Comparison of ENCODE assay signal across 12 cellular contexts in genomic region chr20:16709017-16709416, GRCh38. TPM values are rescaled to one million over a fixed set of nuclear protein-coding genes. Genes with fewer than 3 reads are reported as not detected.
DNase-seq lines count a peak whose midpoint lies in the region; ATAC-seq, FAIRE-seq and TF ChIP-seq lines count a peak whose summit lies in the region.
"Had no signal": no experiment of that assay in that cellular context is flagged by ENCODE, and none has a peak within 500 bp of the region (broad histone marks: within the 10 kb centered on the region; RNA-seq: fewer than 3 reads in every experiment).

No MANE protein-coding gene starts in this region.

- H3K4me2 ChIP-seq in A549, result no peak overlapping the region

- FAIRE-seq in A549 (lab: Jason Lieb, UNC) (no peak), RCC 7860 (lab: Jason Lieb, UNC) (no peak)

- H3K4me3 ChIP-seq in A549 (no peak overlapping the region), NB4 (ENCODE audit: low read depth, low read length) (no peak overlapping the region)
- H3K4me3 ChIP-seq: lung had no signal

- TF ChIP-seq CTCF in A549 (IDR thresholded peaks at IDR 0.05) (no peak), NB4 (IDR thresholded peaks at IDR 0.05; ENCODE audit: low read depth, low read length) (no peak), HFFc6 (IDR thresholded peaks at IDR 0.05) (no peak)

- DNase-seq in A549 (ENCODE audit: low read depth in 1 of 2, low spot score in 1 of 2), result no peak
- peak; percentile 41 for DNase-seq in NB4 (ENCODE audit: low read depth)
- DNase-seq in ecto neural progenitor cell (ENCODE audit: low spot score), result no peak
- DNase-seq in HFFc6, result no peak
- DNase-seq in RCC 7860 (ENCODE audit: low spot score), result no peak
- DNase-seq: NCI-H774; stimulated activated CD4-positive, alpha-beta T cell treated with anti-CD3 and anti-CD28 coated beads, Interleukin-2, amount 100 ng/mL, for 48 hours had no signal

- peaks cover 5% of the 10 kb centered on the region; the same call in 1 of the 3 replicates for H3K9me3 ChIP-seq in A549

- no peaks in the 10 kb centered on the region for H3K27me3 Mint-ChIP-seq in HFFc6 (ENCODE audit: insufficient read depth)

- ATAC-seq in A549, result no peak
- peak; percentile 90 for ATAC-seq in GM18867 (IDR thresholded peaks at IDR 0.05; ENCODE audit: unreplicated experiment)
- peak; percentile 72 for ATAC-seq in HG02763 (IDR thresholded peaks at IDR 0.05; ENCODE audit: unreplicated experiment)
- no peak for ATAC-seq in HG02610 (IDR thresholded peaks at IDR 0.05; ENCODE audit: unreplicated experiment)

- CTCF ChIA-PET in A549 (lab: Yijun Ruan, JAX), result interaction anchor here (1.4 kb wide), 1 partner anchor 53 kb away, joined by 4 read pairs; no protein-coding TSS in a partner anchor

- TF ChIP-seq RAD21 in A549 (conservative IDR thresholded peaks at IDR 0.05 in 1 of 2, IDR thresholded peaks at IDR 0.05 in 1 of 2), result no peak

- H3K27ac ChIP-seq in A549, result no peak overlapping the region
- H3K27ac ChIP-seq: C4-2B had no signal

- H3K9me3 Mint-ChIP-seq in HFFc6, result peaks cover 11% of the 10 kb centered on the region; the same call in 1 of the 2 replicates

- H3K36me3 Mint-ChIP-seq in HFFc6 (ENCODE audit: low read depth), result no peaks in the 10 kb centered on the region; the same call in 1 of the 2 replicates

- H3K4me3 Mint-ChIP-seq in HFFc6, result no peak overlapping the region

- H3K27ac Mint-ChIP-seq in HFFc6, result no peak overlapping the region

- POLR2A ChIA-PET in A549 (lab: Yijun Ruan, JAX), result no interaction called here

- TF ChIP-seq POLR2A in A549 (IDR thresholded peaks at IDR 0.05; ENCODE audit: low read length) (no peak), NB4 (IDR thresholded peaks at IDR 0.05; ENCODE audit: extremely low read depth, insufficient read length) (no peak)

- H3K4me1 ChIP-seq in A549, result no peaks in the 10 kb centered on the region

- no peak for TF ChIP-seq EP300 in A549 (IDR thresholded peaks at IDR 0.05)

- no peaks in the 10 kb centered on the region for H3K4me1 Mint-ChIP-seq in HFFc6 (ENCODE audit: low read depth)

TF ChIP-seq in A549, 52 proteins besides CTCF, POLR2A, EP300 and RAD21:
- TF ChIP-seq MAFK (IDR thresholded peaks at IDR 0.05; ENCODE audit: partially characterized antibody) (peak; percentile 65), HMGXB4 (CRISPR knock-in tag; IDR thresholded peaks at IDR 0.05; ENCODE audit: borderline replicate concordance) (no peak)

RNA-seq across cellular contexts. Expression of gene SNRPB2, which starts 20.8 kb away (rescaled TPM):
- polyA plus RNA-seq in A549 (2011; rRNA removed) (128 and 216 TPM in 2 replicates), A549 (2017; fragmentation: RNase III; extraction: RNeasy Plus Mini Kit Qiagen cat#74134 plus additional on column Dnase treatment) (166 to 185 TPM (median 178 TPM) in 3 replicates)
- polyA plus RNA-seq in A549 (2012; cell fraction: cytosol; rRNA removed), result 48.8 and 70.9 TPM in 2 replicates
- 22.0 and 33.0 TPM in 2 replicates for polyA plus RNA-seq in A549 (2012; cell fraction: nucleus; rRNA removed)
- polyA minus RNA-seq in A549 (2011; rRNA and poly(A)+ RNA removed), result 20.8 and 26.4 TPM in 2 replicates
- 10 to 100 TPM; 61.8 to 84.8 (median 77.0) TPM for total RNA-seq in HFFc6 (2021; fragmentation: NEBNext Ultra II Directional; extraction: Animal tissue kit (Norgen Biotek cat#: 25700))

RNA-seq across cellular contexts. Expression of gene OTOR, which starts 39.1 kb away (rescaled TPM):
- polyA plus RNA-seq in A549 (2011; rRNA removed) (not detected in 2 replicates), A549 (2017; fragmentation: RNase III; extraction: RNeasy Plus Mini Kit Qiagen cat#74134 plus additional on column Dnase treatment) (not detected in 3 replicates)
- not detected in 2 replicates for polyA plus RNA-seq in A549 (2012; cell fraction: cytosol; rRNA removed)
- not detected in 2 replicates for polyA plus RNA-seq in A549 (2012; cell fraction: nucleus; rRNA removed)
- not detected in 2 replicates for polyA minus RNA-seq in A549 (2011; rRNA and poly(A)+ RNA removed)
- total RNA-seq in HFFc6 (2021; fragmentation: NEBNext Ultra II Directional; extraction: Animal tissue kit (Norgen Biotek cat#: 25700)), result not detected
- total RNA-seq: lung had no signal
- polyA plus RNA-seq: lung had no signal

Comparison
In these comparisons a context has a peak if more than half of its experiments do, and no peak if none do; other contexts are left out.
1. ATAC-seq: peak in GM18867 (single experiment) and HG02763 (single experiment); none in A549 (0 of 2) and HG02610 (single experiment).